8 cellular contexts compared by ENCODE assay signal in genomic region chr19:57389194-57389729, GRCh38. TPM values are rescaled to one million over a fixed set of nuclear protein-coding genes. Genes with fewer than 3 reads are reported as not detected.
DNase-seq lines count a peak whose midpoint lies in the region; ATAC-seq and TF ChIP-seq lines count a peak whose summit lies in the region.

No MANE protein-coding gene starts in this region.

- TF ChIP-seq CTCF in GM12865 (IDR thresholded peaks at IDR 0.05; ENCODE audit: insufficient read depth, low read depth, low read length, missing control alignments) = no peak
- TF ChIP-seq CTCF in Panc1 (IDR thresholded peaks at IDR 0.05) = no peak
- no peak for TF ChIP-seq CTCF in psoas muscle (IDR thresholded peaks at IDR 0.05)

- in situ Hi-C loops in Panc1 (cut with HindIII; ENCODE audit: low pct_unique_long_range_greater_than_20kb, low sequenced_read_pairs) = no loop called here

- H3K27me3 ChIP-seq in Panc1 (ENCODE audit: control insufficient read depth, insufficient read depth, low read length) = no peaks in the 10 kb centered on the region
- no peaks in the 10 kb centered on the region for H3K27me3 ChIP-seq in esophagus (ENCODE audit: control insufficient read depth in 1 of 2, insufficient read depth in 2 of 2, low read length in 2 of 2)
- no peaks in the 10 kb centered on the region for H3K27me3 ChIP-seq in psoas muscle (ENCODE audit: insufficient read depth in 3 of 3, low read length in 2 of 3)

- WGBS in esophagus, 2 donors = 54 to 56% methylated on average over 11 of the region's 11 CpGs
- 53 to 54% (median 54%) methylated on average over 11 of the region's 11 CpGs for WGBS in psoas muscle, 3 donors

- H3K27ac ChIP-seq in Panc1 (ENCODE audit: low read length) = peak overlapping the region; percentile 90
- peak overlapping the region; percentile 61 to 95 for H3K27ac ChIP-seq in esophagus (ENCODE audit: low read depth in 2 of 2, low read length in 1 of 2)
- H3K27ac ChIP-seq in psoas muscle = peak overlapping the region; percentile 93

- CTCF ChIA-PET in Panc1 (lab: Charles Lee) = no interaction called here

- H3K4me3 ChIP-seq in GM12865 (ENCODE audit: low read depth, low read length) (peak overlapping the region; percentile 90), Panc1 (ENCODE audit: low read depth in 2 of 2, low read length in 2 of 2) (peak overlapping the region; percentile 67 to 89), esophagus (ENCODE audit: low read depth in 1 of 2, low read length in 2 of 2) (peak overlapping the region; percentile 80 to 87), psoas muscle (peak overlapping the region; percentile 90)

- H3K36me3 ChIP-seq in Panc1 (ENCODE audit: control insufficient read depth, insufficient read depth, low read length) (no peaks in the 10 kb centered on the region), esophagus (ENCODE audit: control insufficient read depth in 2 of 2, insufficient read depth in 2 of 2, low read length in 1 of 2) (peaks cover 3 to 9% of the 10 kb centered on the region in 2 donors), psoas muscle (ENCODE audit: insufficient read depth in 1 of 2, low read depth in 1 of 2) (peaks cover 3 to 5% of the 10 kb centered on the region in 2 donors)

- ATAC-seq in Panc1 (no peak), psoas muscle (peak in 1 of 4 donors; percentile 1), HG02588 (IDR thresholded peaks at IDR 0.05; ENCODE audit: unreplicated experiment) (no peak), GM21447 (IDR thresholded peaks at IDR 0.05; ENCODE audit: unreplicated experiment) (no peak), GM21367 (IDR thresholded peaks at IDR 0.05; ENCODE audit: unreplicated experiment) (no peak)

- BruUV-seq in Panc1 (replicated peaks; lab: Mats Ljungman, UMichigan) = no TSS peak

- intact Hi-C loops in Panc1 (cut with micrococcal nuclease; ENCODE audit: unreplicated experiment) = no loop called here
- intact Hi-C loops in psoas muscle (cut with DNase I) = loop anchor here in 1 of 2 donors (2.0 kb wide), 1 partner anchor 22 kb away; no protein-coding TSS in a partner anchor

- no peak for DNase-seq in GM12865 (ENCODE audit: low read depth)
- no peak for DNase-seq in Panc1 (ENCODE audit: low read depth, low spot score)
- no peak for DNase-seq in psoas muscle
- DNase-seq in NCI-H2029 treated with DMSO at 0.1 percent for 48 hours (lab: John Stamatoyannopoulos, UW) = no peak

- H3K9me3 ChIP-seq in Panc1 (ENCODE audit: control insufficient read depth, insufficient read depth, low read depth, low read length) (peaks cover 13% of the 10 kb centered on the region; the same call in 1 of the 2 replicates), esophagus (ENCODE audit: control insufficient read depth in 2 of 2, insufficient read depth in 1 of 2, low read depth in 1 of 2, low read length in 1 of 2) (peaks cover 0 to 2% of the 10 kb centered on the region in 2 donors), psoas muscle (no peaks in the 10 kb centered on the region)

- H3K4me1 ChIP-seq in Panc1 (ENCODE audit: control insufficient read depth, insufficient read depth, low read length) = no peaks in the 10 kb centered on the region
- peaks cover 0 to 3% of the 10 kb centered on the region in 2 donors for H3K4me1 ChIP-seq in esophagus (ENCODE audit: control insufficient read depth in 2 of 2, insufficient read depth in 2 of 2, low read length in 1 of 2)
- peaks cover 7% of the 10 kb centered on the region for H3K4me1 ChIP-seq in psoas muscle

- POLR2A ChIA-PET in Panc1 (lab: Charles Lee) = interaction anchor here (0.6 to 1.1 kb wide), 9 partner anchors 21 to 655 kb away, joined by 3 to 6 read pairs (median 3); partner anchors contain the start of genes TRAPPC2B, ZNF304 and ZNF547

RNA-seq across cellular contexts. Expression of gene ZNF548, which starts 0.4 kb away (rescaled TPM):
- total RNA-seq in Panc1 (2021; ENCODE audit: unreplicated experiment) (14.7 TPM), psoas muscle (10 to 100 TPM in 2 of 4 donors, 1 to 10 TPM in 2; 5.6 to 12.1 (median 8.3) TPM)
- polyA plus RNA-seq in Panc1 (2012; ENCODE audit: insufficient read length) = 5.9 TPM
- polyA plus RNA-seq in esophagus (1 to 10 TPM; 4.1 TPM), psoas muscle (1 to 10 TPM; 3.2 to 9.9 (median 4.6) TPM)

RNA-seq across cellular contexts. Expression of gene ZNF17, which starts 21.7 kb away (rescaled TPM):
- total RNA-seq in Panc1 (2021; ENCODE audit: unreplicated experiment) (9.2 TPM), psoas muscle (10 to 100 TPM in 1 of 4 donors, 1 to 10 TPM in 3; 4.8 to 11.0 (median 6.3) TPM)
- 4.5 TPM for polyA plus RNA-seq in Panc1 (2012; ENCODE audit: insufficient read length)
- polyA plus RNA-seq in esophagus (1 to 10 TPM; 2.2 to 3.2 TPM), psoas muscle (1 to 10 TPM; 3.6 to 9.0 (median 4.4) TPM)

RNA-seq across cellular contexts. Expression of gene TRAPPC2B, which starts 25.9 kb away (rescaled TPM):
- 15.1 TPM for total RNA-seq in Panc1 (2021; ENCODE audit: unreplicated experiment)
- 23.4 TPM for polyA plus RNA-seq in Panc1 (2012; ENCODE audit: insufficient read length)
- 10 to 100 TPM; 19.6 to 25.8 TPM for polyA plus RNA-seq in esophagus
- 10 to 100 TPM; 12.6 to 21.3 (median 17.5) TPM for total RNA-seq in psoas muscle
- 10 to 100 TPM; 30.9 to 78.7 (median 38.9) TPM for polyA plus RNA-seq in psoas muscle

RNA-seq across cellular contexts. Expression of gene ZNF547, which starts 25.9 kb away (rescaled TPM):
- 4.1 TPM for total RNA-seq in Panc1 (2021; ENCODE audit: unreplicated experiment)
- 3.8 TPM for polyA plus RNA-seq in Panc1 (2012; ENCODE audit: insufficient read length)
- 1 to 10 TPM; 1.3 to 2.7 TPM for polyA plus RNA-seq in esophagus
- total RNA-seq in psoas muscle = 1 to 10 TPM; 1.1 to 2.8 (median 1.9) TPM
- polyA plus RNA-seq in psoas muscle = 1 to 10 TPM in 2 of 3 donors, under 1 TPM in 1; 0.80 to 3.3 (median 1.1) TPM

RNA-seq across cellular contexts. Expression of gene ZNF304, which starts 38.2 kb away (rescaled TPM):
- total RNA-seq in Panc1 (2021; ENCODE audit: unreplicated experiment) (10.8 TPM), psoas muscle (1 to 10 TPM; 3.3 to 8.8 (median 6.8) TPM)
- 6.0 TPM for polyA plus RNA-seq in Panc1 (2012; ENCODE audit: insufficient read length)
- polyA plus RNA-seq in esophagus (1 to 10 TPM; 2.2 to 3.0 TPM), psoas muscle (1 to 10 TPM; 2.3 to 6.2 (median 3.3) TPM)
